Comparison of ENCODE assay signal across 18 cellular contexts in genomic region chr5:145509336-145510150, GRCh38.
DNase-seq lines count a peak whose midpoint lies in the region; ATAC-seq, FAIRE-seq and TF ChIP-seq lines count a peak whose summit lies in the region.
"Had no signal": no experiment of that assay in that cellular context is flagged by ENCODE, and none has a peak within 500 bp of the region (broad histone marks: within the 10 kb centered on the region; RNA-seq: fewer than 3 reads in every experiment).

No MANE protein-coding gene starts in this region.

- H4K8ac ChIP-seq in IMR-90 (ENCODE audit: low read depth in 2 of 2, low read length in 2 of 2): peak overlapping the region in 1 of 2 experiments; percentile 44; a peak in 3 of 4 replicates

- no peak overlapping the region; the same call in 1 of the 2 replicates for H4K91ac ChIP-seq in IMR-90 (ENCODE audit: insufficient read depth, low read depth, low read length)

- TF ChIP-seq CTCF in IMR-90 (conservative IDR thresholded peaks at IDR 0.05; ENCODE audit: low read depth, low read length) (no peak), fibroblast of mammary gland (conservative IDR thresholded peaks at IDR 0.05; ENCODE audit: control insufficient read depth, insufficient read depth, low read depth, low read length) (no peak), pancreas (IDR thresholded peaks at IDR 0.05) (no peak), gastrocnemius medialis (IDR thresholded peaks at IDR 0.05 in 4 of 5, conservative IDR thresholded peaks at IDR 0.05 in 1 of 5) (no peak)

- H2BK20ac ChIP-seq in IMR-90 (ENCODE audit: low read depth, low read length): 0 out of 2 replicates have a peak overlapping the region, but pooled peaks have one; percentile 28

- no peak overlapping the region for H2AFZ ChIP-seq in IMR-90 (replicated peaks; ENCODE audit: low read length, poor library complexity)

- H3K23ac ChIP-seq in IMR-90 (ENCODE audit: low read depth, low read length): no peak overlapping the region; the same call in 1 of the 2 replicates

- no peak overlapping the region for H2AK5ac ChIP-seq in IMR-90 (ENCODE audit: low read depth, low read length)

- CTCF ChIA-PET in IMR-90 (lab: Yijun Ruan, JAX): no interaction called here

- no peaks in the 10 kb centered on the region for H4K20me1 ChIP-seq in IMR-90 (ENCODE audit: insufficient read depth, low read length)

- in situ Hi-C loops in IMR-90 (cut with MboI; ENCODE audit: low sequenced_read_pairs) (no loop called here), gastrocnemius medialis (cut with MboI; ENCODE audit: low sequenced_read_pairs in 4 of 4) (no loop called here)

- FAIRE-seq in pancreas (lab: Jason Lieb, UNC): no peak
- FAIRE-seq: G401.6 had no signal

- no peak overlapping the region for H3K14ac ChIP-seq in IMR-90 (replicated peaks; ENCODE audit: low read depth, low read length)

- H3K4ac ChIP-seq in IMR-90 (ENCODE audit: low read depth, low read length): peak overlapping the region; percentile 20; the same call in 1 of the 2 replicates

- H3K9ac ChIP-seq in IMR-90 (ENCODE audit: low read depth, low read length): no peak overlapping the region

- BruUV-seq in IMR-90 (replicated peaks; lab: Mats Ljungman, UMichigan): no TSS peak

- H3K4me1 ChIP-seq in IMR-90 (ENCODE audit: control insufficient read depth, insufficient read depth, low read length) (peaks cover 12% of the 10 kb centered on the region), pancreas (peaks cover 8 to 20% (median 16%) of the 10 kb centered on the region in 3 donors), gastrocnemius medialis (no peaks in the 10 kb centered on the region)
- H3K4me1 ChIP-seq: HAP-1, uterus had no signal

- ATAC-seq in IMR-90 (ENCODE audit: low read depth): peak; percentile 51
- ATAC-seq in pancreas: peak; percentile 77 to 90 (median 86)
- ATAC-seq in HG02798 (IDR thresholded peaks at IDR 0.05; ENCODE audit: poor library complexity, unreplicated experiment): no peak
- ATAC-seq in gastrocnemius medialis: no peak
- ATAC-seq in HG02610 (IDR thresholded peaks at IDR 0.05; ENCODE audit: unreplicated experiment): no peak
- no peak for ATAC-seq in HG03045 (IDR thresholded peaks at IDR 0.05; ENCODE audit: unreplicated experiment)
- ATAC-seq: activated CD4-positive, alpha-beta T cell treated with anti-CD3 and anti-CD28 coated beads for 36 hours; effector memory CD8-positive, alpha-beta T cell; mucosa of descending colon had no signal

- peak overlapping the region; percentile 80 for H3K27ac ChIP-seq in IMR-90 (ENCODE audit: insufficient read depth, low read length)
- H3K27ac ChIP-seq in pancreas: peak overlapping the region; percentile 15 to 70 (median 46)
- H3K27ac ChIP-seq in gastrocnemius medialis: no peak overlapping the region
- H3K27ac ChIP-seq: neutrophil, uterus had no signal

- intact Hi-C loops in IMR-90 (cut with micrococcal nuclease) (no loop called here), pancreas (cut with DNase I) (no loop called here), gastrocnemius medialis (cut with DNase I; ENCODE audit: low total_unique reads) (no loop called here)

- H3K27me3 ChIP-seq in IMR-90 (ENCODE audit: control insufficient read depth, insufficient read depth, low read length): no peaks in the 10 kb centered on the region
- H3K27me3 ChIP-seq in pancreas: no peaks in the 10 kb centered on the region
- H3K27me3 ChIP-seq in gastrocnemius medialis: no peaks in the 10 kb centered on the region
- H3K27me3 ChIP-seq: neutrophil, uterus had no signal

- dilution Hi-C loops in IMR-90 (cut with HindIII; ENCODE audit: low sequenced_read_pairs, unreplicated experiment): no loop called here

- no CpG with 5 or more reads among the region's 3 CpGs for WGBS in IMR-90 (ENCODE audit: extremely low coverage in 2 of 2, insufficient read length in 1 of 2), 2 experiments
- 19 to 21% methylated on average over 3 of the region's 3 CpGs for WGBS in pancreas, 2 donors

- H3K4me2 ChIP-seq in IMR-90 (ENCODE audit: low read depth, low read length): no peak overlapping the region

- H3K79me1 ChIP-seq in IMR-90 (ENCODE audit: low read depth in 1 of 2, low read length in 2 of 2): no peaks in the 10 kb centered on the region

- H3K4me3 ChIP-seq in IMR-90 (ENCODE audit: insufficient read depth, low read depth, low read length) (no peak overlapping the region), fibroblast of mammary gland (ENCODE audit: control insufficient read depth, low read depth, low read length) (no peak overlapping the region), pancreas (no peak overlapping the region), gastrocnemius medialis (no peak overlapping the region)
- H3K4me3 ChIP-seq: HAP-1, mucosa of descending colon, uterus had no signal

- H2BK5ac ChIP-seq in IMR-90 (ENCODE audit: low read depth, low read length, poor library complexity, severe bottlenecking): peak overlapping the region; percentile 78

- H3K36me3 ChIP-seq in IMR-90 (ENCODE audit: control insufficient read depth, insufficient read depth, low read length) (no peaks in the 10 kb centered on the region), pancreas (no peaks in the 10 kb centered on the region), gastrocnemius medialis (no peaks in the 10 kb centered on the region)
- H3K36me3 ChIP-seq: HAP-1, neutrophil, uterus had no signal

- peak overlapping the region; percentile 78 for H2BK120ac ChIP-seq in IMR-90 (ENCODE audit: low read depth, low read length)

- H3K9me3 ChIP-seq in IMR-90 (ENCODE audit: control insufficient read depth, insufficient read depth, low read length) (no peaks in the 10 kb centered on the region), pancreas (no peaks in the 10 kb centered on the region), gastrocnemius medialis (no peaks in the 10 kb centered on the region)
- H3K9me3 ChIP-seq: HAP-1, mucosa of descending colon, neutrophil, uterus had no signal

- POLR2A ChIA-PET in IMR-90 (lab: Charles Lee; ENCODE audit: unreplicated experiment): no interaction called here

- H3K18ac ChIP-seq in IMR-90 (ENCODE audit: low read depth, low read length): peak overlapping the region; percentile 76; the same call in 1 of the 2 replicates

- no peak for TF ChIP-seq RAD21 in IMR-90 (IDR thresholded peaks at IDR 0.05; ENCODE audit: low read length)

- H3K56ac ChIP-seq in IMR-90 (ENCODE audit: extremely low read depth, insufficient read depth, low read length): no peak overlapping the region

- H4K5ac ChIP-seq in IMR-90 (ENCODE audit: low read depth, low read length): peak overlapping the region; percentile 75; the same call in 1 of the 2 replicates

- H2AK9ac ChIP-seq in IMR-90 (replicated peaks; ENCODE audit: low read depth, low read length, poor library complexity): no peak overlapping the region

- peaks cover 12% of the 10 kb centered on the region for H3K9me1 ChIP-seq in IMR-90 (ENCODE audit: insufficient read depth, low read length)

- 0 out of 3 replicates have a peak overlapping the region, but pooled peaks have one; percentile 36 for H2BK15ac ChIP-seq in IMR-90 (ENCODE audit: low read depth, low read length)

- TF ChIP-seq POLR2A in IMR-90 (IDR thresholded peaks at IDR 0.05; ENCODE audit: low read depth, low read length) (no peak), gastrocnemius medialis (IDR thresholded peaks at IDR 0.05) (no peak)

- peak; percentile 17 for DNase-seq in AG20443 (ENCODE audit: low spot score)
- DNase-seq in IMR-90: peak; percentile 63
- DNase-seq in fibroblast of mammary gland (ENCODE audit: low read depth): peak; percentile 61
- DNase-seq in pancreas: no peak
- no peak for DNase-seq in gastrocnemius medialis
- DNase-seq: activated CD4-positive, alpha-beta T cell treated with anti-CD3 and anti-CD28 coated beads for 36 hours; activated gamma-delta T cell; cerebellar nuclear complex; COR-L47; effector memory CD8-positive, alpha-beta T cell; mucosa of descending colon had no signal

TF ChIP-seq in IMR-90, 13 proteins besides CTCF, POLR2A, EP300 and RAD21:
- peak; percentile 83 for TF ChIP-seq NFE2L2 (IDR thresholded peaks at IDR 0.05; ENCODE audit: low read depth, low read length)
- TF ChIP-seq ELK1 (IDR thresholded peaks at IDR 0.05; ENCODE audit: borderline replicate concordance, low read depth, low read length): no peak

Comparison
In these comparisons a context has a peak if more than half of its experiments do, and no peak if none do; other contexts are left out.
1. DNase-seq: peak in AG20443 (single experiment), IMR-90 (single experiment) and fibroblast of mammary gland (single experiment); none in pancreas (0 of 6) and gastrocnemius medialis (0 of 2).
2. ATAC-seq: peak in IMR-90 (single experiment) and pancreas (4 of 4); none in HG02798 (single experiment), gastrocnemius medialis (0 of 2), HG02610 (single experiment) and HG03045 (single experiment).
3. H3K27ac ChIP-seq: peak in IMR-90 (single experiment) and pancreas (4 of 4); none in gastrocnemius medialis (0 of 4).